27 cellular contexts compared by ENCODE assay signal in the genomic region with DNA sequence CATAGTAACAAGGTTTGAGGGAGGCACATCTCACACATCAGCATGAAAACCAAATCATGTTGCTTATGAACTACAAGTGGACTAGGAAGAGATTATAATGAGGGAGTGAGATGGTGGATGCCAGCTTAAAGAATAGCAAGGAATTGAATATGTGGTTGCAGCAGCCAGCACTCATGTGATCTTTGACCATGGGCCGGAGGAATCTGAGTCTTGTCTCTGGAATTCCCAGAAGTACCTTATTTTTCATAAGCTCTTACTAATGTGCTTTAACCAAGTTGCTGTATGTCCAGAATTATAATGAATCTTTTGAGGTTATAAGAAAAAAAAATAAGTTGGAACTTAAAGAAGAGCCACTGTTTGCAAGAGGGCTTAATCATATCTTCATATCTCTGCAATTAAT.
DNase-seq lines count a peak whose midpoint lies in the region; ATAC-seq and TF ChIP-seq lines count a peak whose summit lies in the region.
"Had no signal": no experiment of that assay in that cellular context is flagged by ENCODE, and none has a peak within 500 bp of the region (broad histone marks: within the 10 kb centered on the region; RNA-seq: fewer than 3 reads in every experiment).

No MANE protein-coding gene starts in this region.

- no peak overlapping the region for H2AFZ ChIP-seq in trophoblast cell (ENCODE audit: insufficient read depth, low read length, poor library complexity)

- no peaks in the 10 kb centered on the region for H3K36me3 Mint-ChIP-seq in Calu3 (ENCODE audit: insufficient read depth, unreplicated experiment)
- H3K36me3 Mint-ChIP-seq in activated CD8-positive, alpha-beta T cell treated with anti-CD3 and anti-CD28 coated beads, Interleukin-2, amount 10 ng/mL, durations not matched to agents 7 days and 5 days (ENCODE audit: low read depth): no peaks in the 10 kb centered on the region

- H3K27me3 ChIP-seq in trophoblast cell (ENCODE audit: insufficient read depth, low read length): no peaks in the 10 kb centered on the region
- H3K27me3 ChIP-seq: gastrocnemius medialis had no signal

- H2BK12ac ChIP-seq in trophoblast cell (ENCODE audit: low read length): no peak overlapping the region

- no peak overlapping the region for H2BK120ac ChIP-seq in trophoblast cell (ENCODE audit: insufficient read depth, low read length, poor library complexity)

- no peaks in the 10 kb centered on the region for H3K79me1 ChIP-seq in trophoblast cell (ENCODE audit: low read length)

- POLR2A ChIA-PET in activated CD8-positive, alpha-beta T cell treated with anti-CD3 and anti-CD28 coated beads, Interleukin-2, amount 10 ng/mL, durations not matched to agents 7 days and 5 days (lab: Charles Lee): no interaction called here

- H3K9ac ChIP-seq in trophoblast cell (ENCODE audit: low read length): no peak overlapping the region

- no peak overlapping the region for H3K27ac Mint-ChIP-seq in Calu3 (ENCODE audit: unreplicated experiment)
- no peak overlapping the region for H3K27ac Mint-ChIP-seq in activated CD8-positive, alpha-beta T cell treated with anti-CD3 and anti-CD28 coated beads, Interleukin-2, amount 10 ng/mL, durations not matched to agents 7 days and 5 days
- H3K27ac Mint-ChIP-seq: activated naive CD8-positive, alpha-beta T cell; CD8-positive, alpha-beta memory T cell; memory B cell; progenitor cell of endocrine pancreas; T-helper 1 cell treated with Interleukin-12 subunit alpha and Interleukin-12 subunit beta and Interleukin-4 antibody, amounts not matched to agents 30 μg/mL and 1 μg/mL, for 36 hours had no signal

- no peak overlapping the region for H2BK5ac ChIP-seq in trophoblast cell (ENCODE audit: low read depth, low read length, poor library complexity)

- H4K91ac ChIP-seq in trophoblast cell (ENCODE audit: low read depth, low read length): no peak overlapping the region

- peak; percentile 56 for DNase-seq in EH (ENCODE audit: low read depth)
- DNase-seq in fibroblast of peridontal ligament (ENCODE audit: extremely low read depth): peak; percentile 67
- peak; percentile 14 to 19 for DNase-seq in trophoblast cell
- DNase-seq in Calu3: no peak
- no peak for DNase-seq in NCI-H524 treated with DMSO at 0.1 percent for 48 hours (lab: John Stamatoyannopoulos, UW)
- DNase-seq in activated CD8-positive, alpha-beta T cell treated with anti-CD3 and anti-CD28 coated beads, Interleukin-2, amount 10 ng/mL, durations not matched to agents 7 days and 5 days: no peak
- DNase-seq: activated CD4-positive, alpha-beta T cell treated with anti-CD3 and anti-CD28 coated beads for 1 hour; activated T-cell treated with anti-CD3 and anti-CD28 coated beads for 4 hours; CD8-positive, alpha-beta memory T cell; DMS53; gastrocnemius medialis; GF-D8; H7; NCI-H1105; NCI-H1930; NCI-H345; NCI-H774; RPMI8226; stimulated activated naive CD8-positive, alpha-beta T cell treated with anti-CD3 and anti-CD28 coated beads, Interleukin-15, Interleukin-2, amounts not matched to agents 100 U/mL and 50 U/mL, for 24 hours had no signal

- H3K9me3 Mint-ChIP-seq in Calu3 (ENCODE audit: low read depth, unreplicated experiment): no peaks in the 10 kb centered on the region
- no peaks in the 10 kb centered on the region for H3K9me3 Mint-ChIP-seq in activated CD8-positive, alpha-beta T cell treated with anti-CD3 and anti-CD28 coated beads, Interleukin-2, amount 10 ng/mL, durations not matched to agents 7 days and 5 days (ENCODE audit: insufficient read depth)
- H3K9me3 Mint-ChIP-seq: memory B cell; T-helper 1 cell treated with Interleukin-12 subunit alpha and Interleukin-12 subunit beta and Interleukin-4 antibody, amounts not matched to agents 30 μg/mL and 1 μg/mL, for 36 hours had no signal

- H3K4me1 Mint-ChIP-seq in Calu3 (ENCODE audit: low read depth, unreplicated experiment): no peaks in the 10 kb centered on the region
- H3K4me1 Mint-ChIP-seq in activated CD8-positive, alpha-beta T cell treated with anti-CD3 and anti-CD28 coated beads, Interleukin-2, amount 10 ng/mL, durations not matched to agents 7 days and 5 days (ENCODE audit: low read depth): no peaks in the 10 kb centered on the region
- H3K4me1 Mint-ChIP-seq: CD8-positive, alpha-beta memory T cell had no signal

- H3K4ac ChIP-seq in trophoblast cell (ENCODE audit: low read depth, low read length): no peak overlapping the region

- H3K4me3 ChIP-seq in trophoblast cell (ENCODE audit: low read depth, low read length): no peak overlapping the region
- H3K4me3 ChIP-seq: gastrocnemius medialis, thoracic aorta had no signal

- H3K27ac ChIP-seq in VCaP (peak overlapping the region; percentile 28; the same call in 1 of the 2 replicates), trophoblast cell (ENCODE audit: low read depth, low read length) (no peak overlapping the region)
- H3K27ac ChIP-seq: gastrocnemius medialis, thoracic aorta had no signal

- H3K36me3 ChIP-seq in trophoblast cell (ENCODE audit: control insufficient read depth in 1 of 2, insufficient read depth in 2 of 2, low read length in 2 of 2): no peaks in the 10 kb centered on the region
- H3K36me3 ChIP-seq: gastrocnemius medialis, thoracic aorta had no signal

- no peaks in the 10 kb centered on the region for H3K27me3 Mint-ChIP-seq in Calu3 (ENCODE audit: unreplicated experiment)
- H3K27me3 Mint-ChIP-seq in activated CD8-positive, alpha-beta T cell treated with anti-CD3 and anti-CD28 coated beads, Interleukin-2, amount 10 ng/mL, durations not matched to agents 7 days and 5 days (ENCODE audit: low read depth): no peaks in the 10 kb centered on the region
- H3K27me3 Mint-ChIP-seq: activated naive CD8-positive, alpha-beta T cell; memory B cell; progenitor cell of endocrine pancreas had no signal

- no peak overlapping the region for H2AK5ac ChIP-seq in trophoblast cell (ENCODE audit: low read length)

- no peak overlapping the region for H4K8ac ChIP-seq in trophoblast cell (ENCODE audit: low read depth, low read length)

- no peak overlapping the region for H3K14ac ChIP-seq in trophoblast cell (ENCODE audit: low read length)

- intact Hi-C loops in Calu3 (cut with micrococcal nuclease; ENCODE audit: unreplicated experiment): no loop called here

- no peak for ATAC-seq in HG03139 (IDR thresholded peaks at IDR 0.05; ENCODE audit: unreplicated experiment)
- ATAC-seq in activated CD8-positive, alpha-beta T cell treated with anti-CD3 and anti-CD28 coated beads, Interleukin-2, amount 10 ng/mL, durations not matched to agents 7 days and 5 days: no peak
- ATAC-seq: gastrocnemius medialis; left lobe of liver; stimulated activated naive CD8-positive, alpha-beta T cell treated with anti-CD3 and anti-CD28 coated beads, Interleukin-15, Interleukin-2, amounts not matched to agents 100 U/mL and 50 U/mL, for 24 hours had no signal

- no peak overlapping the region for H3K4me2 ChIP-seq in trophoblast cell (ENCODE audit: low read length)

- no peak overlapping the region for H3K18ac ChIP-seq in trophoblast cell (ENCODE audit: low read length)

- no peak overlapping the region for H3K4me3 Mint-ChIP-seq in Calu3 (ENCODE audit: low read depth, unreplicated experiment)
- H3K4me3 Mint-ChIP-seq in activated CD8-positive, alpha-beta T cell treated with anti-CD3 and anti-CD28 coated beads, Interleukin-2, amount 10 ng/mL, durations not matched to agents 7 days and 5 days: no peak overlapping the region
- H3K4me3 Mint-ChIP-seq: activated naive CD8-positive, alpha-beta T cell; CD8-positive, alpha-beta memory T cell; memory B cell; T-helper 1 cell treated with Interleukin-12 subunit alpha and Interleukin-12 subunit beta and Interleukin-4 antibody, amounts not matched to agents 30 μg/mL and 1 μg/mL, for 36 hours had no signal

- no TSS peak for BruUV-seq in Calu3 (replicated peaks; lab: Mats Ljungman, UMichigan)

- no peak overlapping the region for H4K12ac ChIP-seq in trophoblast cell (ENCODE audit: low read depth, low read length)

- CTCF ChIA-PET in Calu3 (lab: Charles Lee): no interaction called here
- CTCF ChIA-PET in activated CD8-positive, alpha-beta T cell treated with anti-CD3 and anti-CD28 coated beads, Interleukin-2, amount 10 ng/mL, durations not matched to agents 7 days and 5 days (lab: Charles Lee): no interaction called here

- WGBS in trophoblast cell (ENCODE audit: extremely low coverage, insufficient coverage, insufficient read length): no CpG with 5 or more reads among the region's 1 CpG

- H3K79me2 ChIP-seq in trophoblast cell (ENCODE audit: control insufficient read depth, insufficient read depth, low read length, poor library complexity): no peaks in the 10 kb centered on the region

- no peak overlapping the region for H3K23ac ChIP-seq in trophoblast cell (ENCODE audit: low read length)

- H3K9me3 ChIP-seq in trophoblast cell (ENCODE audit: insufficient read depth, low read depth, low read length): no peaks in the 10 kb centered on the region
- H3K9me3 ChIP-seq: gastrocnemius medialis, thoracic aorta had no signal

- TF ChIP-seq CTCF in VCaP (conservative IDR thresholded peaks at IDR 0.05) (no peak), Calu3 (IDR thresholded peaks at IDR 0.05; ENCODE audit: unreplicated experiment) (no peak)

- H3K4me1 ChIP-seq in trophoblast cell (ENCODE audit: control insufficient read depth in 1 of 2, insufficient read depth in 2 of 2, low read length in 2 of 2): peaks cover 4 to 8% of the 10 kb centered on the region in 2 experiments

Comparison
In these comparisons a context has a peak if more than half of its experiments do, and no peak if none do; other contexts are left out.
1. DNase-seq: peak in EH (single experiment), fibroblast of peridontal ligament (single experiment) and trophoblast cell (2 of 2); none in Calu3 (single experiment), NCI-H524 treated with DMSO at 0.1 percent for 48 hours (single experiment) and activated CD8-positive, alpha-beta T cell treated with anti-CD3 and anti-CD28 coated beads, Interleukin-2, amount 10 ng/mL, durations not matched to agents 7 days and 5 days (single experiment).